8 cellular contexts compared by ENCODE assay signal in the genomic region with DNA sequence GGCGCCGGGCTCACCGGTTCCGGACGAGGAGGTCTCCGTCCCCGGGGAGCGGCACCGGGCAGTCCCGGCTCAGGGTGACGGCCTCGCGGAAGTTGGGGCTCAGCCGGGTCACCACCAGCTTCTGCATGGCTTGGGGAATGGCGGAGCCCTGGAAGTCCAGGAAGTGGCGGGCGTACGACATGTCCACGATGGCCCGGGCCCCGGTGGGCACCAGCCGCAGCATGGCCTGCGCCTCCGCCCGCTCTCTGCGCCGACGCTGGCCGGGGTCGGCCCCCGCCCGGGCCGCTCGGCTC. TPM values are rescaled to one million over a fixed set of nuclear protein-coding genes. Genes with fewer than 3 reads are reported as not detected.
DNase-seq lines count a peak whose midpoint lies in the region; ATAC-seq and TF ChIP-seq lines count a peak whose summit lies in the region.

No MANE protein-coding gene starts in this region.

- H2BK120ac ChIP-seq in neuronal stem cell (ENCODE audit: low read depth, low read length) = no peak overlapping the region

- no peaks in the 10 kb centered on the region; the same call in 1 of the 2 replicates for H3K36me3 ChIP-seq in GM06990 (ENCODE audit: control insufficient read depth, insufficient read depth, low read length)
- H3K36me3 ChIP-seq in MM.1S (replicated peaks; ENCODE audit: insufficient read depth, low read length) = no peaks in the 10 kb centered on the region
- no peaks in the 10 kb centered on the region for H3K36me3 ChIP-seq in ectodermal cell (ENCODE audit: control insufficient read depth, insufficient read depth, low read length)
- H3K36me3 ChIP-seq in neuronal stem cell (replicated peaks in 1 of 2; ENCODE audit: control insufficient read depth in 2 of 2, insufficient read depth in 2 of 2, low read length in 2 of 2) = no peaks in the 10 kb centered on the region

- peaks cover 65% of the 10 kb centered on the region for H3K79me2 ChIP-seq in MM.1S (ENCODE audit: low read length)

- H3K9ac ChIP-seq in MM.1S (ENCODE audit: low read length) (peak overlapping the region; percentile 87), neuronal stem cell (ENCODE audit: low read depth, low read length, poor library complexity) (peak overlapping the region; percentile 93)

- H4K20me1 ChIP-seq in MM.1S (ENCODE audit: insufficient read depth, low read length) = no peaks in the 10 kb centered on the region

- H3K9me3 ChIP-seq in MM.1S (replicated peaks; ENCODE audit: insufficient read depth, low read length) (no peaks in the 10 kb centered on the region), ectodermal cell (ENCODE audit: control insufficient read depth, low read length) (no peaks in the 10 kb centered on the region), neuronal stem cell (replicated peaks in 1 of 2; ENCODE audit: control insufficient read depth in 2 of 2, insufficient read depth in 1 of 2, low read depth in 1 of 2, low read length in 2 of 2) (no peaks in the 10 kb centered on the region)

- H3K14ac ChIP-seq in neuronal stem cell (ENCODE audit: low read length) = no peak overlapping the region

- H3K27ac ChIP-seq in MM.1S (ENCODE audit: low read length) (peak overlapping the region; percentile 82; the same call in 1 of the 2 replicates), ectodermal cell (ENCODE audit: insufficient read depth, low read depth, low read length, poor library complexity, severe bottlenecking) (no peak overlapping the region), neuronal stem cell (replicated peaks; ENCODE audit: low read length) (peak overlapping the region; percentile 73)

- no peak overlapping the region for H2AK5ac ChIP-seq in neuronal stem cell (ENCODE audit: low read depth, low read length)

- H3K27me3 ChIP-seq in GM06990 (replicated peaks; ENCODE audit: control insufficient read depth, insufficient read depth, low read length) (no peaks in the 10 kb centered on the region), MM.1S (replicated peaks; ENCODE audit: insufficient read depth, low read length) (no peaks in the 10 kb centered on the region), ectodermal cell (ENCODE audit: control insufficient read depth, insufficient read depth, low read length, poor library complexity, severe bottlenecking) (peaks cover 90% of the 10 kb centered on the region), neuronal stem cell (ENCODE audit: control insufficient read depth in 3 of 3, insufficient read depth in 3 of 3, low read depth in 1 of 3, low read length in 3 of 3) (peaks cover 0 to 68% (median 26%) of the 10 kb centered on the region in 3 experiments)

- H3K4me3 ChIP-seq in GM06990 (replicated peaks; ENCODE audit: low read depth, low read length) = peak overlapping the region; percentile 84
- peak overlapping the region; percentile 95 for H3K4me3 ChIP-seq in MM.1S (ENCODE audit: low read length)
- peak overlapping the region; percentile 76 for H3K4me3 ChIP-seq in ectodermal cell (ENCODE audit: insufficient read depth, low read depth, low read length)
- peak overlapping the region; percentile 77 to 95 for H3K4me3 ChIP-seq in neuronal stem cell (ENCODE audit: low read length in 2 of 2)

- no peaks in the 10 kb centered on the region for H3K9me2 ChIP-seq in MM.1S (replicated peaks; ENCODE audit: insufficient read depth, low read length)

- 0% methylated on average over 34 of the region's 34 CpGs for whole genome bisulfite sequencing in ectodermal cell, 2 experiments
- WGBS in neuronal stem cell (ENCODE audit: extremely low coverage in 2 of 2, insufficient read length in 2 of 2, insufficient replicate concordance in 1 of 2), 2 donors = no CpG with 5 or more reads among the region's 34 CpGs

- no peak overlapping the region for H2BK15ac ChIP-seq in neuronal stem cell (ENCODE audit: low read length)

- H2BK5ac ChIP-seq in neuronal stem cell (ENCODE audit: low read length) = peak overlapping the region; percentile 90

- DNase-seq in GM06990 (ENCODE audit: extremely low read depth, insufficient read length) (no peak), MM.1S (no peak), neuronal stem cell (ENCODE audit: low spot score) (no peak), GM19240 (ENCODE audit: insufficient read length, low spot score) (no peak), SHP77 treated with DMSO at 0.1 percent for 48 hours (lab: John Stamatoyannopoulos, UW) (no peak)

- H2AFZ ChIP-seq in MM.1S (ENCODE audit: low read length) (peak overlapping the region; percentile 56; the same call in 1 of the 2 replicates), neuronal stem cell (ENCODE audit: low read length) (peak overlapping the region; percentile 89)

- H3K23ac ChIP-seq in neuronal stem cell (ENCODE audit: low read depth, low read length, poor library complexity) = no peak overlapping the region

- no peak overlapping the region for H4K8ac ChIP-seq in neuronal stem cell (ENCODE audit: low read depth, low read length)

- no peak overlapping the region for H3K4ac ChIP-seq in neuronal stem cell (ENCODE audit: low read length)

- TF ChIP-seq CTCF in GM06990 (IDR thresholded peaks at IDR 0.05; ENCODE audit: insufficient read depth, low read length, poor library complexity, severe bottlenecking) (no peak), MM.1S (IDR thresholded peaks at IDR 0.05; ENCODE audit: low read length) (no peak)

- H3F3A ChIP-seq in MM.1S (ENCODE audit: insufficient read depth, low read length) = peaks cover 18% of the 10 kb centered on the region

- H3K4me1 ChIP-seq in MM.1S (ENCODE audit: low read length) (peaks cover 8% of the 10 kb centered on the region), ectodermal cell (ENCODE audit: control insufficient read depth, insufficient read depth, low read length) (peaks cover 28% of the 10 kb centered on the region), neuronal stem cell (ENCODE audit: control insufficient read depth in 2 of 2, insufficient read depth in 1 of 2, low read depth in 1 of 2, low read length in 2 of 2) (peaks cover 12 to 25% of the 10 kb centered on the region in 2 donors)

- peak overlapping the region; percentile 98 for H3K18ac ChIP-seq in neuronal stem cell (ENCODE audit: low read length)

- peak; percentile 9 for ATAC-seq in GM21717 (IDR thresholded peaks at IDR 0.05; ENCODE audit: unreplicated experiment)
- no peak for ATAC-seq in GM18867 (IDR thresholded peaks at IDR 0.05; ENCODE audit: unreplicated experiment)

- H4K91ac ChIP-seq in neuronal stem cell (ENCODE audit: low read depth, low read length, poor library complexity) = no peak overlapping the region

- peak overlapping the region; percentile 97; the same call in 1 of the 2 replicates for H3K4me2 ChIP-seq in MM.1S (ENCODE audit: low read depth, low read length)
- peak overlapping the region; percentile 95 for H3K4me2 ChIP-seq in neuronal stem cell (ENCODE audit: insufficient read depth, low read length, poor library complexity, severe bottlenecking)

- peaks cover 4% of the 10 kb centered on the region for H3K79me1 ChIP-seq in neuronal stem cell (ENCODE audit: low read depth, low read length)

- peak overlapping the region; percentile 84 for H2BK12ac ChIP-seq in neuronal stem cell (ENCODE audit: low read length)

RNA-seq across cellular contexts. Expression of a gene that starts 0.2 kb away (rescaled TPM):
- 12.1 TPM for polyA plus RNA-seq in ectodermal cell (2013, experiment 1 of 4)
- polyA plus RNA-seq in ectodermal cell (2013, experiment 2 of 4) = 14.7 TPM
- polyA plus RNA-seq in ectodermal cell (2013, experiment 3 of 4) = 14.1 TPM
- 14.9 TPM for polyA plus RNA-seq in ectodermal cell (2013, experiment 4 of 4)
- polyA plus RNA-seq in neuronal stem cell (2013, experiment 1 of 2) = 7.2 TPM
- polyA plus RNA-seq in neuronal stem cell (2013, experiment 2 of 2) = 7.1 TPM

RNA-seq across cellular contexts. Expression of a gene that starts 1.8 kb away (rescaled TPM):
- 3.2 TPM for polyA plus RNA-seq in ectodermal cell (2013, experiment 1 of 4)
- 1.7 TPM for polyA plus RNA-seq in ectodermal cell (2013, experiment 2 of 4)
- 5.3 TPM for polyA plus RNA-seq in ectodermal cell (2013, experiment 3 of 4)
- polyA plus RNA-seq in ectodermal cell (2013, experiment 4 of 4) = 5.0 TPM
- polyA plus RNA-seq in neuronal stem cell (2013, experiment 1 of 2) = 1.0 TPM
- polyA plus RNA-seq in neuronal stem cell (2013, experiment 2 of 2) = 0.96 TPM
